Comparison of ENCODE assay signal across 2 cellular contexts in genomic region chr12:101832030-101832429, GRCh38.
TF ChIP-seq lines count a peak whose summit lies in the region.

No MANE protein-coding gene starts in this region.

TF ChIP-seq in K562, 482 proteins besides CTCF, POLR2A, EP300 and RAD21 (continued from another document and continues in another):
- no peak for TF ChIP-seq HINFP (tag; conservative IDR thresholded peaks at IDR 0.05; ENCODE audit: low read depth)
- peak; percentile 70 for TF ChIP-seq ATF3 (IDR thresholded peaks at IDR 0.05)
- TF ChIP-seq ATF3 (CRISPR knock-in tag; conservative IDR thresholded peaks at IDR 0.05): no peak
- TF ChIP-seq MBD1 (CRISPR knock-in tag; IDR thresholded peaks at IDR 0.05): no peak
- TF ChIP-seq PREB (CRISPR knock-in tag; IDR thresholded peaks at IDR 0.05): no peak
- no peak for TF ChIP-seq SAFB2 (IDR thresholded peaks at IDR 0.05; ENCODE audit: borderline replicate concordance, low read depth, low read length, severe bottlenecking)
- TF ChIP-seq MTA1 (IDR thresholded peaks at IDR 0.05; ENCODE audit: borderline replicate concordance): no peak
- no peak for TF ChIP-seq CBFB (CRISPR knock-in tag; IDR thresholded peaks at IDR 0.05)
- TF ChIP-seq CEBPB (tag; IDR thresholded peaks at IDR 0.05): no peak
- peak; percentile 67 for TF ChIP-seq RBM25 (IDR thresholded peaks at IDR 0.05; ENCODE audit: low read depth, low read length, severe bottlenecking)
- TF ChIP-seq SMAD4 (CRISPR knock-in tag; conservative IDR thresholded peaks at IDR 0.05): no peak
- TF ChIP-seq ZBTB9 (CRISPR knock-in tag; IDR thresholded peaks at IDR 0.05): no peak
- TF ChIP-seq ZC3H11A (IDR thresholded peaks at IDR 0.05; ENCODE audit: low read depth, low read length): no peak
- no peak for TF ChIP-seq ARHGAP35 (IDR thresholded peaks at IDR 0.05; ENCODE audit: partially characterized antibody)
- TF ChIP-seq MNT (conservative IDR thresholded peaks at IDR 0.05): no peak
- TF ChIP-seq FOXK1 (CRISPR knock-in tag; IDR thresholded peaks at IDR 0.05; ENCODE audit: borderline replicate concordance): no peak
- TF ChIP-seq SPI1 (IDR thresholded peaks at IDR 0.05; ENCODE audit: borderline replicate concordance, low read depth, low read length): no peak
- TF ChIP-seq ZNF280A (IDR thresholded peaks at IDR 0.05; ENCODE audit: low read depth, partially characterized antibody): no peak
- no peak for TF ChIP-seq PHB2 (IDR thresholded peaks at IDR 0.05; ENCODE audit: low read depth)

TF ChIP-seq in SK-N-SH treated with all-trans-retinoic acid at 6 μM for 48 hours, 23 proteins besides CTCF, POLR2A, EP300 and RAD21 (continued from another document):
- no peak for TF ChIP-seq TSHZ2 (CRISPR knock-in tag; IDR thresholded peaks at IDR 0.05)
- TF ChIP-seq ZC3H10 (CRISPR knock-in tag; IDR thresholded peaks at IDR 0.05): no peak
- TF ChIP-seq CREB5 (CRISPR knock-in tag; IDR thresholded peaks at IDR 0.05; ENCODE audit: low read depth): no peak
- TF ChIP-seq BACH2 (CRISPR knock-in tag; IDR thresholded peaks at IDR 0.05; ENCODE audit: borderline replicate concordance): no peak
- no peak for TF ChIP-seq CSRNP3 (CRISPR knock-in tag; IDR thresholded peaks at IDR 0.05)
- no peak for TF ChIP-seq ZNF565 (CRISPR knock-in tag; conservative IDR thresholded peaks at IDR 0.05; ENCODE audit: low read depth)
- TF ChIP-seq ZFP30 (CRISPR knock-in tag; IDR thresholded peaks at IDR 0.05): no peak
- no peak for TF ChIP-seq PATZ1 (CRISPR knock-in tag; IDR thresholded peaks at IDR 0.05; ENCODE audit: borderline replicate concordance)
- TF ChIP-seq PPARA (CRISPR knock-in tag; IDR thresholded peaks at IDR 0.05; ENCODE audit: borderline replicate concordance): no peak
- no peak for TF ChIP-seq ISL1 (CRISPR knock-in tag; IDR thresholded peaks at IDR 0.05)
- TF ChIP-seq RARB (CRISPR knock-in tag; IDR thresholded peaks at IDR 0.05): no peak
TF ChIP-seq in SK-N-SH treated with all-trans-retinoic acid at 6 μM for 48 hours: peak in this region for 0.
